ENCODE assay signal across 16 cellular contexts in the genomic region with DNA sequence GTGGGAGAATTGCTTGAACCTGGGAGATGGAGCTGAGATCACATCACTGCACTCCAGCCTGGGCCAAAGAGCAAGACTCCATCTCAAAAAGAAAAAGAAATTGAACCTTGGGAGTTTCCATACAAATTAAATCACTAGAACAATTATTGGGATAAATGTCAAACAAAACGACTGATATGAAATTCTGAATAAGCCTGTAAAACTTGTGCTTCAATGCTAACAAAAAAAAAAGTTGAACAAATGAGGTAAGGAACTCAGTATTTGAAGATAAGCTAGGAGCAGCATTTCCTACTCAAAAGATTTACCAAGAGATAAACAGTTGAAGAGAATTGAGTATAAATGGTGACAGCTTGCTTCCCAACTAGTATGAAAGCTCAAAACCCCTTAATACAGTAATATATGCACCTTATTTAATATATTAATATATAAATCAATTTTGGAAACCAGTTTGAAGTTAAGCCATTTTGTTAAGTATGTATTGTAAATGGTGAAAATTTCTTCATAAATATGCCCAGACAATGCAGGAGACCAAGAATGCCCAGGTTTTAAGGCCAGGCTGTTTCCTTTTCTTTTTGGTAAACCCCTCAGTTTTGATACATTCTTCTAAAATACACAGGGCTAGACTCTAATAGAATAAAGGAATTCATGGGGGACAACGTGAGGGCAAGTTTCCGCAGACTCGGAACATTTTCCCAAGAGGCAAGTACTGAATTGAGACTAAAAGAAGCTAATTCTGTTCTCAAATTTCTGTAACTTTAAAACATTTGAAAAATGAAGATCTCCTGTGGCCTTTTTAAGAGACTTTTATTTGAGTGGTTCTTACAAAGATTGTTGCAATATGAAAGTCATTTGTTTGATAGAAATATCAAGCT. TPM values are rescaled to one million over a fixed set of nuclear protein-coding genes. Genes with fewer than 3 reads are reported as not detected.
DNase-seq lines count a peak whose midpoint lies in the region; ATAC-seq, FAIRE-seq and TF ChIP-seq lines count a peak whose summit lies in the region.
"Had no signal": no experiment of that assay in that cellular context is flagged by ENCODE, and none has a peak within 500 bp of the region (broad histone marks: within the 10 kb centered on the region; RNA-seq: fewer than 3 reads in every experiment).

No MANE protein-coding gene starts in this region.

- POLR2A ChIA-PET in A673 (lab: Charles Lee; ENCODE audit: low non-redundant PET): no interaction called here

- no peak overlapping the region for H3K4me3 Mint-ChIP-seq in activated CD8-positive, alpha-beta memory T cell treated with anti-CD3 and anti-CD28 coated beads, Interleukin-2, amount 10 ng/mL, durations not matched to agents 7 days and 5 days
- no peak overlapping the region for H3K4me3 Mint-ChIP-seq in memory B cell
- H3K4me3 Mint-ChIP-seq: activated B cell treated with CpG ODN at 0.5 μM for 24 hours had no signal

- no peak for FAIRE-seq in GM12892 (lab: Jason Lieb, UNC)
- FAIRE-seq: colon had no signal

- intact Hi-C loops in A673 (cut with micrococcal nuclease; ENCODE audit: unreplicated experiment): loop anchor here (5.0 kb wide), 1 partner anchor 34 kb away; no protein-coding TSS in a partner anchor
- intact Hi-C loops in tibial artery (cut with DNase I; ENCODE audit: low total_unique reads): no loop called here

- BruUV-seq in A673 (replicated peaks; lab: Mats Ljungman, UMichigan): no TSS peak

- H3K36me3 ChIP-seq in A673 (ENCODE audit: insufficient read depth, low read length, poor library complexity, severe bottlenecking): peaks cover 71% of the 10 kb centered on the region
- H3K36me3 ChIP-seq in tibial artery: peaks cover 47 to 70% (median 53%) of the 10 kb centered on the region in 3 donors

- TF ChIP-seq CTCF in A673 (conservative IDR thresholded peaks at IDR 0.05; ENCODE audit: low read depth, low read length) (no peak), tibial artery (IDR thresholded peaks at IDR 0.05) (no peak)

- no peak for DNase-seq in A673 (ENCODE audit: low spot score)
- no peak for DNase-seq in GM12892 (ENCODE audit: insufficient read length)
- no peak for DNase-seq in activated CD8-positive, alpha-beta memory T cell treated with anti-CD3 and anti-CD28 coated beads, Interleukin-2, amount 10 ng/mL, durations not matched to agents 7 days and 5 days
- DNase-seq in memory B cell (ENCODE audit: low spot score in 2 of 2): no peak
- DNase-seq in iPS-NIHi7 (ENCODE audit: extremely low spot score): no peak
- no peak for DNase-seq in tibial artery
- DNase-seq in cerebellar nuclear complex (lab: John Stamatoyannopoulos, UW): no peak
- DNase-seq: activated B cell treated with CpG ODN at 0.5 μM for 24 hours; activated gamma-delta T cell; mesendoderm; NCI-H69; Right ventricle myocardium superior; stimulated activated CD4-positive, alpha-beta T cell treated with anti-CD3 and anti-CD28 coated beads, Interleukin-4, amount 100 ng/mL, for 1 hour had no signal

- no peaks in the 10 kb centered on the region for H3K9me3 ChIP-seq in A673 (ENCODE audit: low read depth, low read length, poor library complexity, severe bottlenecking)
- no peaks in the 10 kb centered on the region for H3K9me3 ChIP-seq in tibial artery
- H3K9me3 ChIP-seq: prostate gland had no signal

- H3K27ac ChIP-seq in A673 (ENCODE audit: low read depth, low read length, poor library complexity, severe bottlenecking) (peak overlapping the region; percentile 57), tibial artery (no peak overlapping the region)
- H3K27ac ChIP-seq: prostate gland had no signal

- ATAC-seq in activated CD8-positive, alpha-beta memory T cell treated with anti-CD3 and anti-CD28 coated beads, Interleukin-2, amount 10 ng/mL, durations not matched to agents 7 days and 5 days: no peak
- no peak for ATAC-seq in memory B cell (ENCODE audit: low read depth)
- no peak for ATAC-seq in GM19035 (IDR thresholded peaks at IDR 0.05; ENCODE audit: unreplicated experiment)

- TF ChIP-seq POLR2A in GM12892 (IDR thresholded peaks at IDR 0.05; ENCODE audit: low read depth, low read length): peak; percentile 44

- peaks cover 39% of the 10 kb centered on the region for H3K4me1 Mint-ChIP-seq in activated CD8-positive, alpha-beta memory T cell treated with anti-CD3 and anti-CD28 coated beads, Interleukin-2, amount 10 ng/mL, durations not matched to agents 7 days and 5 days
- peaks cover 10% of the 10 kb centered on the region for H3K4me1 Mint-ChIP-seq in memory B cell

- no peaks in the 10 kb centered on the region for H3K27me3 ChIP-seq in A673 (replicated peaks; ENCODE audit: insufficient read depth, low read depth, low read length, poor library complexity)
- H3K27me3 ChIP-seq in tibial artery: no peaks in the 10 kb centered on the region

- peak overlapping the region; percentile 11 for H3K27ac Mint-ChIP-seq in activated CD8-positive, alpha-beta memory T cell treated with anti-CD3 and anti-CD28 coated beads, Interleukin-2, amount 10 ng/mL, durations not matched to agents 7 days and 5 days
- H3K27ac Mint-ChIP-seq in memory B cell: peak overlapping the region; percentile 46
- H3K27ac Mint-ChIP-seq: activated B cell treated with CpG ODN at 0.5 μM for 24 hours had no signal

- H3K36me3 Mint-ChIP-seq in activated CD8-positive, alpha-beta memory T cell treated with anti-CD3 and anti-CD28 coated beads, Interleukin-2, amount 10 ng/mL, durations not matched to agents 7 days and 5 days: peaks cover 50% of the 10 kb centered on the region
- peaks cover 11% of the 10 kb centered on the region for H3K36me3 Mint-ChIP-seq in memory B cell

- H3K4me1 ChIP-seq in A673 (ENCODE audit: insufficient read depth, low read length, poor library complexity, severe bottlenecking) (peaks cover 26% of the 10 kb centered on the region), tibial artery (peaks cover 0 to 17% (median 10%) of the 10 kb centered on the region in 4 donors)
- H3K4me1 ChIP-seq: prostate gland had no signal

- CTCF ChIA-PET in A673 (lab: Charles Lee): no interaction called here
- CTCF ChIA-PET in activated CD8-positive, alpha-beta memory T cell treated with anti-CD3 and anti-CD28 coated beads, Interleukin-2, amount 10 ng/mL, durations not matched to agents 7 days and 5 days (lab: Charles Lee): interaction anchor here (0.8 to 5.2 kb wide), 4 partner anchors 8 to 84 kb away, joined by 3 to 28 read pairs (median 4); partner anchors contain the start of gene RBM39

- no peaks in the 10 kb centered on the region for H3K27me3 Mint-ChIP-seq in activated CD8-positive, alpha-beta memory T cell treated with anti-CD3 and anti-CD28 coated beads, Interleukin-2, amount 10 ng/mL, durations not matched to agents 7 days and 5 days
- H3K27me3 Mint-ChIP-seq in memory B cell: no peaks in the 10 kb centered on the region
- H3K27me3 Mint-ChIP-seq: activated B cell treated with CpG ODN at 0.5 μM for 24 hours had no signal

- H3K9me3 Mint-ChIP-seq in activated CD8-positive, alpha-beta memory T cell treated with anti-CD3 and anti-CD28 coated beads, Interleukin-2, amount 10 ng/mL, durations not matched to agents 7 days and 5 days (ENCODE audit: low read depth): no peaks in the 10 kb centered on the region
- H3K9me3 Mint-ChIP-seq in memory B cell: no peaks in the 10 kb centered on the region
- H3K9me3 Mint-ChIP-seq: activated B cell treated with CpG ODN at 0.5 μM for 24 hours had no signal

- H3K4me3 ChIP-seq in A673 (ENCODE audit: low read depth, low read length, poor library complexity, severe bottlenecking) (no peak overlapping the region), tibial artery (no peak overlapping the region)
- H3K4me3 ChIP-seq: prostate gland had no signal

RNA-seq across cellular contexts. Expression of gene ROMO1, which starts 3.9 kb away (rescaled TPM):
- 134 and 153 TPM in 2 replicates for total RNA-seq in A673 (2021)
- polyA plus RNA-seq in GM12892 (2012; ENCODE audit: missing spikeins): 80.8 TPM
- 100 to 1,000 TPM; 115 to 122 TPM for total RNA-seq in activated CD8-positive, alpha-beta memory T cell treated with anti-CD3 and anti-CD28 coated beads, Interleukin-2, amount 10 ng/mL, durations not matched to agents 7 days and 5 days

RNA-seq across cellular contexts. Expression of gene NFS1, which starts 3.9 kb away (rescaled TPM):
- 22.2 and 23.2 TPM in 2 replicates for total RNA-seq in A673 (2021)
- 25.7 TPM for polyA plus RNA-seq in GM12892 (2012; ENCODE audit: missing spikeins)
- 10 to 100 TPM; 34.6 to 35.1 TPM for total RNA-seq in activated CD8-positive, alpha-beta memory T cell treated with anti-CD3 and anti-CD28 coated beads, Interleukin-2, amount 10 ng/mL, durations not matched to agents 7 days and 5 days

RNA-seq across cellular contexts. Expression of gene CPNE1, which starts 38.4 kb away (rescaled TPM):
- total RNA-seq in A673 (2021): 273 TPM in 2 replicates
- polyA plus RNA-seq in GM12892 (2012; ENCODE audit: missing spikeins): 137 TPM
- total RNA-seq in activated CD8-positive, alpha-beta memory T cell treated with anti-CD3 and anti-CD28 coated beads, Interleukin-2, amount 10 ng/mL, durations not matched to agents 7 days and 5 days: 100 to 1,000 TPM; 277 to 286 TPM

RNA-seq across cellular contexts. Expression of gene RBM12, which starts 38.4 kb away (rescaled TPM):
- total RNA-seq in A673 (2021): 114 and 124 TPM in 2 replicates
- polyA plus RNA-seq in GM12892 (2012; ENCODE audit: missing spikeins): 41.9 TPM
- 100 to 1,000 TPM; 101 to 137 TPM for total RNA-seq in activated CD8-positive, alpha-beta memory T cell treated with anti-CD3 and anti-CD28 coated beads, Interleukin-2, amount 10 ng/mL, durations not matched to agents 7 days and 5 days

RNA-seq across cellular contexts. Expression of gene RBM39, which starts 39.0 kb away (rescaled TPM):
- 316 and 329 TPM in 2 replicates for total RNA-seq in A673 (2021)
- 234 TPM for polyA plus RNA-seq in GM12892 (2012; ENCODE audit: missing spikeins)
- total RNA-seq in activated CD8-positive, alpha-beta memory T cell treated with anti-CD3 and anti-CD28 coated beads, Interleukin-2, amount 10 ng/mL, durations not matched to agents 7 days and 5 days: 100 to 1,000 TPM; 357 to 360 TPM
